22 cellular contexts compared by ENCODE assay signal in genomic region chr6:141667580-141668309, GRCh38.
DNase-seq lines count a peak whose midpoint lies in the region; ATAC-seq, FAIRE-seq and TF ChIP-seq lines count a peak whose summit lies in the region.
"Had no signal": no experiment of that assay in that cellular context is flagged by ENCODE, and none has a peak within 500 bp of the region (broad histone marks: within the 10 kb centered on the region; RNA-seq: fewer than 3 reads in every experiment).

No MANE protein-coding gene starts in this region.

- WGBS in mesenchymal stem cell, result 73% methylated on average over 3 of the region's 3 CpGs

- no peak overlapping the region for H3K27ac ChIP-seq in mesenchymal stem cell (ENCODE audit: low read length, poor library complexity, severe bottlenecking)
- H3K27ac ChIP-seq: cardiac muscle cell, gastrocnemius medialis, HL-60, SK-N-MC, tibial nerve had no signal

- no peak overlapping the region for H3K4ac ChIP-seq in mesenchymal stem cell (ENCODE audit: low read depth in 1 of 2, low read length in 2 of 2)

- ATAC-seq in activated CD8-positive, alpha-beta T cell treated with anti-CD3 and anti-CD28 coated beads, Interleukin-2, amount 10 ng/mL, durations not matched to agents 7 days and 5 days, result no peak
- ATAC-seq: effector memory CD8-positive, alpha-beta T cell; gastrocnemius medialis; stimulated activated memory B cell treated with anti-CD40 and anti-IgM and Interleukin-4, amounts not matched to agents 10 μg/mL and 1 μg/mL and 100 μg/mL, for 72 hours had no signal

- H3K27ac Mint-ChIP-seq in mesothelial cell of epicardium, result no peak overlapping the region
- no peak overlapping the region for H3K27ac Mint-ChIP-seq in activated CD8-positive, alpha-beta T cell treated with anti-CD3 and anti-CD28 coated beads, Interleukin-2, amount 10 ng/mL, durations not matched to agents 7 days and 5 days
- H3K27ac Mint-ChIP-seq: activated CD4-positive, alpha-beta T cell treated with anti-CD3 and anti-CD28 coated beads, Interleukin-2, amount 10 ng/mL, durations not matched to agents 7 days and 5 days; activated naive CD4-positive, alpha-beta T cell treated with anti-CD3 and anti-CD28 coated beads, Interleukin-2, amount 10 ng/mL, durations not matched to agents 7 days and 5 days; effector memory CD8-positive, alpha-beta T cell; memory B cell; stimulated activated memory B cell treated with anti-CD40 and anti-IgM and Interleukin-4, amounts not matched to agents 10 μg/mL and 1 μg/mL and 100 μg/mL, for 72 hours had no signal

- H2BK12ac ChIP-seq in mesenchymal stem cell (ENCODE audit: low read length in 2 of 2), result no peak overlapping the region

- H3K9me3 ChIP-seq in mesenchymal stem cell (ENCODE audit: control insufficient read depth, low read length), result no peaks in the 10 kb centered on the region
- H3K9me3 ChIP-seq: gastrocnemius medialis, tibial nerve had no signal

- no peaks in the 10 kb centered on the region for H3K4me1 ChIP-seq in mesenchymal stem cell (ENCODE audit: control insufficient read depth, insufficient read depth, low read depth, low read length)
- H3K4me1 ChIP-seq: gastrocnemius medialis, tibial nerve had no signal

- H3K18ac ChIP-seq in mesenchymal stem cell (ENCODE audit: low read depth in 1 of 2, low read length in 2 of 2), result no peak overlapping the region

- no peak overlapping the region for H3K4me3 Mint-ChIP-seq in mesothelial cell of epicardium
- no peak overlapping the region for H3K4me3 Mint-ChIP-seq in activated CD8-positive, alpha-beta T cell treated with anti-CD3 and anti-CD28 coated beads, Interleukin-2, amount 10 ng/mL, durations not matched to agents 7 days and 5 days
- H3K4me3 Mint-ChIP-seq: activated CD4-positive, alpha-beta T cell treated with anti-CD3 and anti-CD28 coated beads, Interleukin-2, amount 10 ng/mL, durations not matched to agents 7 days and 5 days; activated naive CD4-positive, alpha-beta T cell treated with anti-CD3 and anti-CD28 coated beads, Interleukin-2, amount 10 ng/mL, durations not matched to agents 7 days and 5 days; effector memory CD8-positive, alpha-beta T cell; memory B cell; stimulated activated memory B cell treated with anti-CD40 and anti-IgM and Interleukin-4, amounts not matched to agents 10 μg/mL and 1 μg/mL and 100 μg/mL, for 72 hours had no signal

- no peak overlapping the region for H2BK120ac ChIP-seq in mesenchymal stem cell (ENCODE audit: low read depth, low read length)

- H3K4me1 Mint-ChIP-seq in mesothelial cell of epicardium, result peaks cover 5% of the 10 kb centered on the region
- no peaks in the 10 kb centered on the region for H3K4me1 Mint-ChIP-seq in activated CD8-positive, alpha-beta T cell treated with anti-CD3 and anti-CD28 coated beads, Interleukin-2, amount 10 ng/mL, durations not matched to agents 7 days and 5 days (ENCODE audit: low read depth)
- H3K4me1 Mint-ChIP-seq: activated CD4-positive, alpha-beta T cell treated with anti-CD3 and anti-CD28 coated beads, Interleukin-2, amount 10 ng/mL, durations not matched to agents 7 days and 5 days; activated naive CD4-positive, alpha-beta T cell treated with anti-CD3 and anti-CD28 coated beads, Interleukin-2, amount 10 ng/mL, durations not matched to agents 7 days and 5 days; memory B cell; stimulated activated memory B cell treated with anti-CD40 and anti-IgM and Interleukin-4, amounts not matched to agents 10 μg/mL and 1 μg/mL and 100 μg/mL, for 72 hours had no signal

- H3K23ac ChIP-seq in mesenchymal stem cell (ENCODE audit: low read length in 2 of 2), result no peak overlapping the region

- POLR2A ChIA-PET in AG04449 (lab: Yijun Ruan, JAX), result no interaction called here
- POLR2A ChIA-PET in activated CD8-positive, alpha-beta T cell treated with anti-CD3 and anti-CD28 coated beads, Interleukin-2, amount 10 ng/mL, durations not matched to agents 7 days and 5 days (lab: Charles Lee), result no interaction called here

- H4K8ac ChIP-seq in mesenchymal stem cell (ENCODE audit: low read length), result no peak overlapping the region

- CTCF ChIA-PET in AG04449 (lab: Yijun Ruan, JAX), result interaction anchor here (1.2 kb wide), 1 partner anchor 8 kb away, joined by 3 read pairs; no protein-coding TSS in a partner anchor
- CTCF ChIA-PET in activated CD8-positive, alpha-beta T cell treated with anti-CD3 and anti-CD28 coated beads, Interleukin-2, amount 10 ng/mL, durations not matched to agents 7 days and 5 days (lab: Charles Lee), result no interaction called here

- H2BK15ac ChIP-seq in mesenchymal stem cell (ENCODE audit: low read depth, poor library complexity, severe bottlenecking), result no peak overlapping the region

- no peaks in the 10 kb centered on the region for H3K79me1 ChIP-seq in mesenchymal stem cell (replicated peaks; ENCODE audit: low read length, poor library complexity, severe bottlenecking)

- H3K36me3 ChIP-seq in mesenchymal stem cell (ENCODE audit: control insufficient read depth in 1 of 2, insufficient read depth in 2 of 2, low read depth in 1 of 2, low read length in 2 of 2), result no peaks in the 10 kb centered on the region
- H3K36me3 ChIP-seq: cardiac muscle cell, gastrocnemius medialis, tibial nerve had no signal

- no peak for TF ChIP-seq CTCF in AG04449 (IDR thresholded peaks at IDR 0.05; ENCODE audit: insufficient read depth, low read length, missing control alignments)
- no peak for TF ChIP-seq CTCF in choroid plexus epithelial cell (conservative IDR thresholded peaks at IDR 0.05; ENCODE audit: low read depth, low read length)
- no peak for TF ChIP-seq CTCF in mesothelial cell of epicardium (IDR thresholded peaks at IDR 0.05; ENCODE audit: unreplicated experiment)

- no peak overlapping the region for H3K4me3 ChIP-seq in AG04449 (ENCODE audit: low read depth, low read length)
- no peak overlapping the region for H3K4me3 ChIP-seq in choroid plexus epithelial cell (ENCODE audit: low read depth, low read length)
- H3K4me3 ChIP-seq in mesenchymal stem cell (ENCODE audit: insufficient read depth in 1 of 2, low read depth in 1 of 2, low read length in 2 of 2), result no peak overlapping the region
- H3K4me3 ChIP-seq: cardiac muscle cell, gastrocnemius medialis, SK-N-MC, tibial nerve had no signal

- DNase-seq in AG04449 (ENCODE audit: low read depth, low spot score) (peak; percentile 3), HT1080 (ENCODE audit: low read depth) (peak; percentile 44), choroid plexus epithelial cell (ENCODE audit: low read depth) (peak; percentile 13), mesenchymal stem cell (peak; percentile 19), mesothelial cell of epicardium (ENCODE audit: low spot score in 2 of 2, unreplicated experiment in 2 of 2) (no peak), RCC 7860 (ENCODE audit: low spot score) (no peak), C1 segment of cervical spinal cord (lab: John Stamatoyannopoulos, UW) (no peak)
- DNase-seq in activated CD8-positive, alpha-beta T cell treated with anti-CD3 and anti-CD28 coated beads, Interleukin-2, amount 10 ng/mL, durations not matched to agents 7 days and 5 days, result no peak
- DNase-seq: activated CD4-positive, alpha-beta T cell treated with anti-CD3 and anti-CD28 coated beads, Interleukin-2, amount 10 ng/mL, durations not matched to agents 7 days and 5 days; activated naive CD4-positive, alpha-beta T cell treated with anti-CD3 and anti-CD28 coated beads, Interleukin-2, amount 10 ng/mL, durations not matched to agents 7 days and 5 days; activated T-cell treated with anti-CD3 and anti-CD28 coated beads for 4 hours; effector memory CD8-positive, alpha-beta T cell; gastrocnemius medialis; NCI-H1694; NCI-H510A; occipital lobe had no signal

- H4K91ac ChIP-seq in mesenchymal stem cell (ENCODE audit: low read length), result no peak overlapping the region

- H3K27me3 Mint-ChIP-seq in mesothelial cell of epicardium (ENCODE audit: low read depth), result no peaks in the 10 kb centered on the region
- no peaks in the 10 kb centered on the region for H3K27me3 Mint-ChIP-seq in activated CD8-positive, alpha-beta T cell treated with anti-CD3 and anti-CD28 coated beads, Interleukin-2, amount 10 ng/mL, durations not matched to agents 7 days and 5 days (ENCODE audit: low read depth)
- H3K27me3 Mint-ChIP-seq: activated CD4-positive, alpha-beta T cell treated with anti-CD3 and anti-CD28 coated beads, Interleukin-2, amount 10 ng/mL, durations not matched to agents 7 days and 5 days; activated naive CD4-positive, alpha-beta T cell treated with anti-CD3 and anti-CD28 coated beads, Interleukin-2, amount 10 ng/mL, durations not matched to agents 7 days and 5 days; stimulated activated memory B cell treated with anti-CD40 and anti-IgM and Interleukin-4, amounts not matched to agents 10 μg/mL and 1 μg/mL and 100 μg/mL, for 72 hours had no signal

- no peak overlapping the region for H3K14ac ChIP-seq in mesenchymal stem cell (ENCODE audit: low read length in 2 of 2)

- H2AFZ ChIP-seq in mesenchymal stem cell (ENCODE audit: low read depth, low read length), result no peak overlapping the region

- no peak overlapping the region for H3K9ac ChIP-seq in mesenchymal stem cell (ENCODE audit: low read length)

- no peak overlapping the region for H2BK5ac ChIP-seq in mesenchymal stem cell (ENCODE audit: low read depth, low read length, poor library complexity, severe bottlenecking)

- FAIRE-seq in RCC 7860 (lab: Jason Lieb, UNC), result no peak

- no peak overlapping the region for H2AK5ac ChIP-seq in mesenchymal stem cell (ENCODE audit: low read length, severe bottlenecking)

- H3K27me3 ChIP-seq in mesenchymal stem cell (ENCODE audit: control insufficient read depth in 1 of 2, insufficient read depth in 1 of 2, low read length in 2 of 2), result no peaks in the 10 kb centered on the region
- H3K27me3 ChIP-seq: cardiac muscle cell, gastrocnemius medialis, tibial nerve had no signal

- peaks cover 27% of the 10 kb centered on the region for H3K9me3 Mint-ChIP-seq in mesothelial cell of epicardium
- H3K9me3 Mint-ChIP-seq in activated CD8-positive, alpha-beta T cell treated with anti-CD3 and anti-CD28 coated beads, Interleukin-2, amount 10 ng/mL, durations not matched to agents 7 days and 5 days (ENCODE audit: insufficient read depth), result no peaks in the 10 kb centered on the region
- H3K9me3 Mint-ChIP-seq: activated CD4-positive, alpha-beta T cell treated with anti-CD3 and anti-CD28 coated beads, Interleukin-2, amount 10 ng/mL, durations not matched to agents 7 days and 5 days; activated naive CD4-positive, alpha-beta T cell treated with anti-CD3 and anti-CD28 coated beads, Interleukin-2, amount 10 ng/mL, durations not matched to agents 7 days and 5 days; effector memory CD8-positive, alpha-beta T cell; memory B cell; stimulated activated memory B cell treated with anti-CD40 and anti-IgM and Interleukin-4, amounts not matched to agents 10 μg/mL and 1 μg/mL and 100 μg/mL, for 72 hours had no signal

- H3K4me2 ChIP-seq in mesenchymal stem cell (ENCODE audit: low read length, poor library complexity, severe bottlenecking), result no peak overlapping the region

- peaks cover 1% of the 10 kb centered on the region for H3K36me3 Mint-ChIP-seq in mesothelial cell of epicardium
- H3K36me3 Mint-ChIP-seq in activated CD8-positive, alpha-beta T cell treated with anti-CD3 and anti-CD28 coated beads, Interleukin-2, amount 10 ng/mL, durations not matched to agents 7 days and 5 days (ENCODE audit: low read depth), result no peaks in the 10 kb centered on the region
- H3K36me3 Mint-ChIP-seq: activated naive CD4-positive, alpha-beta T cell treated with anti-CD3 and anti-CD28 coated beads, Interleukin-2, amount 10 ng/mL, durations not matched to agents 7 days and 5 days; memory B cell; stimulated activated memory B cell treated with anti-CD40 and anti-IgM and Interleukin-4, amounts not matched to agents 10 μg/mL and 1 μg/mL and 100 μg/mL, for 72 hours had no signal

Comparison
In these comparisons a context has a peak if more than half of its experiments do, and no peak if none do; other contexts are left out.
1. DNase-seq: peak in AG04449 (single experiment), HT1080 (single experiment), choroid plexus epithelial cell (single experiment) and mesenchymal stem cell (single experiment); none in mesothelial cell of epicardium (0 of 2), RCC 7860 (single experiment), activated CD8-positive, alpha-beta T cell treated with anti-CD3 and anti-CD28 coated beads, Interleukin-2, amount 10 ng/mL, durations not matched to agents 7 days and 5 days (single experiment) and C1 segment of cervical spinal cord (0 of 14).